1 cellular context compared by ENCODE assay signal in the genomic region with DNA sequence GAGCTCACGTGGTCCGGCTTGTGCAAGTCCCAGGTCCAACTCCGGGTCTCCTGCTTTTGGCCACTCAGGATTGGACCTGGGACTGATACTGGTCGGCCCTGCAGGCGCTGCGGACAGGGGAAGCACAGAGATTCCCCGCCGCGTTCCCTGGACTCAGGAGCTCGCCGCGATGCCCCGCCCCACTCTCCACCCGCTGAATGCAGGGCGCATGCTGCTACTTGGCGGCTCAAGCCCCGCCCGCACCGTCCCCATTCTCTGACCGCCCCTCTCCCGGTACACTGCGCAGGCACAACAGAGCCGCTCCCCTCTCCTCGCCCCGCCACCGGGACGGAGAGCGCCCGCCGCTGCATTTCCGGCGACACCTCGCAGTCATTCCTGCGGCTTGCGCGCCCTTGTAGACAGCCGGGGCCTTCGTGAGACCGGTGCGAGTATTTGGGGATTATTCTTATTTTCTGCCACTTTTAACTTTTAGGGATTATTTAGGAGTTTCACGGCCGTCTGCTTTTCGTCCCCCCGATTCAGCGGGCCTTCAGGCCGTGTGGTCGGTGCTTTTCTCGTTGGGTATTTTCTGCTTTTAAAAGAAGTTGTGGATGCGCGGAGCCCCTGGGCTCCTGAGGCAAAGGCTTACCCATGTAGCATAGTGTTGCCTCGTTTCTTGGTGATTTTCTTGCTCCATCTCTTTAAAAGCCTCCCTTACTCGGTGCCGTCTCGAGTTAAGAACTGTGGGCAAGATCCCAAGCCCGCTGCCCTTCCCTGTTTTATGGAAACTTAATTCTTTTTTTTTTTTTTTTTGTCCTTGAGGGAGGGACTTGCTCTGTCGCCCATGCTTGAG.
A peak's percentile ranks its signal among the peaks of the same experiment; 100 is the strongest.
TF ChIP-seq lines count a peak whose summit lies in the region.

A gene (plus strand): TSS at position 251 of the 832 bp plus-strand sequence. CDS start 1,544 bp downstream, outside the sequence.

TF ChIP-seq in K562, 482 proteins besides CTCF, POLR2A, EP300 and RAD21 (continued from another document and continues in another):
- TF ChIP-seq, protein P1, sequence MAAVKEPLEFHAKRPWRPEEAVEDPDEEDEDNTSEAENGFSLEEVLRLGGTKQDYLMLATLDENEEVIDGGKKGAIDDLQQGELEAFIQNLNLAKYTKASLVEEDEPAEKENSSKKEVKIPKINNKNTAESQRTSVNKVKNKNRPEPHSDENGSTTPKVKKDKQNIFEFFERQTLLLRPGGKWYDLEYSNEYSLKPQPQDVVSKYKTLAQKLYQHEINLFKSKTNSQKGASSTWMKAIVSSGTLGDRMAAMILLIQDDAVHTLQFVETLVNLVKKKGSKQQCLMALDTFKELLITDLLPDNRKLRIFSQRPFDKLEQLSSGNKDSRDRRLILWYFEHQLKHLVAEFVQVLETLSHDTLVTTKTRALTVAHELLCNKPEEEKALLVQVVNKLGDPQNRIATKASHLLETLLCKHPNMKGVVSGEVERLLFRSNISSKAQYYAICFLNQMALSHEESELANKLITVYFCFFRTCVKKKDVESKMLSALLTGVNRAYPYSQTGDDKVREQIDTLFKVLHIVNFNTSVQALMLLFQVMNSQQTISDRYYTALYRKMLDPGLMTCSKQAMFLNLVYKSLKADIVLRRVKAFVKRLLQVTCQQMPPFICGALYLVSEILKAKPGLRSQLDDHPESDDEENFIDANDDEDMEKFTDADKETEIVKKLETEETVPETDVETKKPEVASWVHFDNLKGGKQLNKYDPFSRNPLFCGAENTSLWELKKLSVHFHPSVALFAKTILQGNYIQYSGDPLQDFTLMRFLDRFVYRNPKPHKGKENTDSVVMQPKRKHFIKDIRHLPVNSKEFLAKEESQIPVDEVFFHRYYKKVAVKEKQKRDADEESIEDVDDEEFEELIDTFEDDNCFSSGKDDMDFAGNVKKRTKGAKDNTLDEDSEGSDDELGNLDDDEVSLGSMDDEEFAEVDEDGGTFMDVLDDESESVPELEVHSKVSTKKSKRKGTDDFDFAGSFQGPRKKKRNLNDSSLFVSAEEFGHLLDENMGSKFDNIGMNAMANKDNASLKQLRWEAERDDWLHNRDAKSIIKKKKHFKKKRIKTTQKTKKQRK (IDR thresholded peaks at IDR 0.05; ENCODE audit: borderline replicate concordance, low read depth, low read length), result no peak
- TF ChIP-seq, protein P2, sequence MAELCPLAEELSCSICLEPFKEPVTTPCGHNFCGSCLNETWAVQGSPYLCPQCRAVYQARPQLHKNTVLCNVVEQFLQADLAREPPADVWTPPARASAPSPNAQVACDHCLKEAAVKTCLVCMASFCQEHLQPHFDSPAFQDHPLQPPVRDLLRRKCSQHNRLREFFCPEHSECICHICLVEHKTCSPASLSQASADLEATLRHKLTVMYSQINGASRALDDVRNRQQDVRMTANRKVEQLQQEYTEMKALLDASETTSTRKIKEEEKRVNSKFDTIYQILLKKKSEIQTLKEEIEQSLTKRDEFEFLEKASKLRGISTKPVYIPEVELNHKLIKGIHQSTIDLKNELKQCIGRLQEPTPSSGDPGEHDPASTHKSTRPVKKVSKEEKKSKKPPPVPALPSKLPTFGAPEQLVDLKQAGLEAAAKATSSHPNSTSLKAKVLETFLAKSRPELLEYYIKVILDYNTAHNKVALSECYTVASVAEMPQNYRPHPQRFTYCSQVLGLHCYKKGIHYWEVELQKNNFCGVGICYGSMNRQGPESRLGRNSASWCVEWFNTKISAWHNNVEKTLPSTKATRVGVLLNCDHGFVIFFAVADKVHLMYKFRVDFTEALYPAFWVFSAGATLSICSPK (IDR thresholded peaks at IDR 0.05; ENCODE audit: borderline replicate concordance), result peak; percentile 79; the same call in 1 of the 2 replicates
- TF ChIP-seq HMGN3 (IDR thresholded peaks at IDR 0.05; ENCODE audit: borderline replicate concordance, extremely low read depth, insufficient read length, low read depth, low read length) (peak; percentile 97), SMARCA5 (IDR thresholded peaks at IDR 0.05) (no peak), IFI16 (CRISPR knock-in tag; IDR thresholded peaks at IDR 0.05) (no peak), FOSL1 (tag; conservative IDR thresholded peaks at IDR 0.05) (0 out of 2 replicates have a peak, but pooled peaks have one; percentile 43), KAT7 (CRISPR knock-in tag; IDR thresholded peaks at IDR 0.05; ENCODE audit: borderline replicate concordance) (no peak), BCL6 (CRISPR knock-in tag; IDR thresholded peaks at IDR 0.05) (no peak), ZNF212 (CRISPR knock-in tag; IDR thresholded peaks at IDR 0.05) (no peak), ERF (CRISPR knock-in tag; IDR thresholded peaks at IDR 0.05) (no peak), CHD4 (IDR thresholded peaks at IDR 0.05; ENCODE audit: insufficient read depth, insufficient replicate concordance, low read depth, low read length, poor library complexity, severe bottlenecking) (no peak), E2F3 (CRISPR knock-in tag; IDR thresholded peaks at IDR 0.05) (no peak), MEF2A (IDR thresholded peaks at IDR 0.05; ENCODE audit: control insufficient read depth, low read depth, low read length) (0 out of 2 replicates have a peak, but pooled peaks have one; percentile 9), HLTF (IDR thresholded peaks at IDR 0.05) (0 out of 2 replicates have a peak, but pooled peaks have one; percentile 63), RBM39 (optimal IDR thresholded peaks at IDR 0.05; ENCODE audit: low read depth, low read length) (no peak), CHD1 (IDR thresholded peaks at IDR 0.05; ENCODE audit: low read length) (peak; percentile 86), PHTF2 (CRISPR knock-in tag; IDR thresholded peaks at IDR 0.05) (no peak), FOXM1 (IDR thresholded peaks at IDR 0.05; ENCODE audit: low read depth) (peak; percentile 79; the same call in 1 of the 2 replicates), FOXM1 (CRISPR knock-in tag; IDR thresholded peaks at IDR 0.05; ENCODE audit: low read depth) (no peak), FIP1L1 (IDR thresholded peaks at IDR 0.05; ENCODE audit: low read depth, low read length, poor library complexity, severe bottlenecking) (peak; percentile 61), ZNF76 (CRISPR knock-in tag; IDR thresholded peaks at IDR 0.05; ENCODE audit: borderline replicate concordance) (no peak), RUNX1 (IDR thresholded peaks at IDR 0.05; ENCODE audit: low read depth) (no peak), ETV6 (IDR thresholded peaks at IDR 0.05; ENCODE audit: borderline replicate concordance in 1 of 2, low read depth in 2 of 2, low read length in 1 of 2) (no peak), ETV6 (CRISPR knock-in tag; IDR thresholded peaks at IDR 0.05; ENCODE audit: borderline replicate concordance) (no peak), SP1 (CRISPR knock-in tag; IDR thresholded peaks at IDR 0.05) (peak; percentile 91), XRCC4 (IDR thresholded peaks at IDR 0.05; ENCODE audit: extremely low read depth, insufficient read depth, insufficient read length) (no peak), PTBP1 (IDR thresholded peaks at IDR 0.05; ENCODE audit: low read depth, low read length) (no peak), SMAD1 (IDR thresholded peaks at IDR 0.05; ENCODE audit: low read depth, low read length, partially characterized antibody) (peak; percentile 21), RCOR1 (IDR thresholded peaks at IDR 0.05; ENCODE audit: borderline replicate concordance in 1 of 2, low read depth in 2 of 2, low read length in 2 of 2) (peak; percentile 30 to 61; a peak in 3 of 4 replicates), HEY1 (CRISPR knock-in tag; IDR thresholded peaks at IDR 0.05; ENCODE audit: borderline replicate concordance) (no peak), HOXB6 (CRISPR knock-in tag; IDR thresholded peaks at IDR 0.05; ENCODE audit: borderline replicate concordance) (no peak), FOXA1 (IDR thresholded peaks at IDR 0.05; ENCODE audit: borderline replicate concordance) (no peak), ETV5 (CRISPR knock-in tag; IDR thresholded peaks at IDR 0.05; ENCODE audit: low read depth) (peak; percentile 67)
- TF ChIP-seq, protein P3, sequence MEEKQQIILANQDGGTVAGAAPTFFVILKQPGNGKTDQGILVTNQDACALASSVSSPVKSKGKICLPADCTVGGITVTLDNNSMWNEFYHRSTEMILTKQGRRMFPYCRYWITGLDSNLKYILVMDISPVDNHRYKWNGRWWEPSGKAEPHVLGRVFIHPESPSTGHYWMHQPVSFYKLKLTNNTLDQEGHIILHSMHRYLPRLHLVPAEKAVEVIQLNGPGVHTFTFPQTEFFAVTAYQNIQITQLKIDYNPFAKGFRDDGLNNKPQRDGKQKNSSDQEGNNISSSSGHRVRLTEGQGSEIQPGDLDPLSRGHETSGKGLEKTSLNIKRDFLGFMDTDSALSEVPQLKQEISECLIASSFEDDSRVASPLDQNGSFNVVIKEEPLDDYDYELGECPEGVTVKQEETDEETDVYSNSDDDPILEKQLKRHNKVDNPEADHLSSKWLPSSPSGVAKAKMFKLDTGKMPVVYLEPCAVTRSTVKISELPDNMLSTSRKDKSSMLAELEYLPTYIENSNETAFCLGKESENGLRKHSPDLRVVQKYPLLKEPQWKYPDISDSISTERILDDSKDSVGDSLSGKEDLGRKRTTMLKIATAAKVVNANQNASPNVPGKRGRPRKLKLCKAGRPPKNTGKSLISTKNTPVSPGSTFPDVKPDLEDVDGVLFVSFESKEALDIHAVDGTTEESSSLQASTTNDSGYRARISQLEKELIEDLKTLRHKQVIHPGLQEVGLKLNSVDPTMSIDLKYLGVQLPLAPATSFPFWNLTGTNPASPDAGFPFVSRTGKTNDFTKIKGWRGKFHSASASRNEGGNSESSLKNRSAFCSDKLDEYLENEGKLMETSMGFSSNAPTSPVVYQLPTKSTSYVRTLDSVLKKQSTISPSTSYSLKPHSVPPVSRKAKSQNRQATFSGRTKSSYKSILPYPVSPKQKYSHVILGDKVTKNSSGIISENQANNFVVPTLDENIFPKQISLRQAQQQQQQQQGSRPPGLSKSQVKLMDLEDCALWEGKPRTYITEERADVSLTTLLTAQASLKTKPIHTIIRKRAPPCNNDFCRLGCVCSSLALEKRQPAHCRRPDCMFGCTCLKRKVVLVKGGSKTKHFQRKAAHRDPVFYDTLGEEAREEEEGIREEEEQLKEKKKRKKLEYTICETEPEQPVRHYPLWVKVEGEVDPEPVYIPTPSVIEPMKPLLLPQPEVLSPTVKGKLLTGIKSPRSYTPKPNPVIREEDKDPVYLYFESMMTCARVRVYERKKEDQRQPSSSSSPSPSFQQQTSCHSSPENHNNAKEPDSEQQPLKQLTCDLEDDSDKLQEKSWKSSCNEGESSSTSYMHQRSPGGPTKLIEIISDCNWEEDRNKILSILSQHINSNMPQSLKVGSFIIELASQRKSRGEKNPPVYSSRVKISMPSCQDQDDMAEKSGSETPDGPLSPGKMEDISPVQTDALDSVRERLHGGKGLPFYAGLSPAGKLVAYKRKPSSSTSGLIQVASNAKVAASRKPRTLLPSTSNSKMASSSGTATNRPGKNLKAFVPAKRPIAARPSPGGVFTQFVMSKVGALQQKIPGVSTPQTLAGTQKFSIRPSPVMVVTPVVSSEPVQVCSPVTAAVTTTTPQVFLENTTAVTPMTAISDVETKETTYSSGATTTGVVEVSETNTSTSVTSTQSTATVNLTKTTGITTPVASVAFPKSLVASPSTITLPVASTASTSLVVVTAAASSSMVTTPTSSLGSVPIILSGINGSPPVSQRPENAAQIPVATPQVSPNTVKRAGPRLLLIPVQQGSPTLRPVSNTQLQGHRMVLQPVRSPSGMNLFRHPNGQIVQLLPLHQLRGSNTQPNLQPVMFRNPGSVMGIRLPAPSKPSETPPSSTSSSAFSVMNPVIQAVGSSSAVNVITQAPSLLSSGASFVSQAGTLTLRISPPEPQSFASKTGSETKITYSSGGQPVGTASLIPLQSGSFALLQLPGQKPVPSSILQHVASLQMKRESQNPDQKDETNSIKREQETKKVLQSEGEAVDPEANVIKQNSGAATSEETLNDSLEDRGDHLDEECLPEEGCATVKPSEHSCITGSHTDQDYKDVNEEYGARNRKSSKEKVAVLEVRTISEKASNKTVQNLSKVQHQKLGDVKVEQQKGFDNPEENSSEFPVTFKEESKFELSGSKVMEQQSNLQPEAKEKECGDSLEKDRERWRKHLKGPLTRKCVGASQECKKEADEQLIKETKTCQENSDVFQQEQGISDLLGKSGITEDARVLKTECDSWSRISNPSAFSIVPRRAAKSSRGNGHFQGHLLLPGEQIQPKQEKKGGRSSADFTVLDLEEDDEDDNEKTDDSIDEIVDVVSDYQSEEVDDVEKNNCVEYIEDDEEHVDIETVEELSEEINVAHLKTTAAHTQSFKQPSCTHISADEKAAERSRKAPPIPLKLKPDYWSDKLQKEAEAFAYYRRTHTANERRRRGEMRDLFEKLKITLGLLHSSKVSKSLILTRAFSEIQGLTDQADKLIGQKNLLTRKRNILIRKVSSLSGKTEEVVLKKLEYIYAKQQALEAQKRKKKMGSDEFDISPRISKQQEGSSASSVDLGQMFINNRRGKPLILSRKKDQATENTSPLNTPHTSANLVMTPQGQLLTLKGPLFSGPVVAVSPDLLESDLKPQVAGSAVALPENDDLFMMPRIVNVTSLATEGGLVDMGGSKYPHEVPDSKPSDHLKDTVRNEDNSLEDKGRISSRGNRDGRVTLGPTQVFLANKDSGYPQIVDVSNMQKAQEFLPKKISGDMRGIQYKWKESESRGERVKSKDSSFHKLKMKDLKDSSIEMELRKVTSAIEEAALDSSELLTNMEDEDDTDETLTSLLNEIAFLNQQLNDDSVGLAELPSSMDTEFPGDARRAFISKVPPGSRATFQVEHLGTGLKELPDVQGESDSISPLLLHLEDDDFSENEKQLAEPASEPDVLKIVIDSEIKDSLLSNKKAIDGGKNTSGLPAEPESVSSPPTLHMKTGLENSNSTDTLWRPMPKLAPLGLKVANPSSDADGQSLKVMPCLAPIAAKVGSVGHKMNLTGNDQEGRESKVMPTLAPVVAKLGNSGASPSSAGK (IDR thresholded peaks at IDR 0.05), result no peak; the same call in none of the 2 replicates
- TF ChIP-seq, protein P4, sequence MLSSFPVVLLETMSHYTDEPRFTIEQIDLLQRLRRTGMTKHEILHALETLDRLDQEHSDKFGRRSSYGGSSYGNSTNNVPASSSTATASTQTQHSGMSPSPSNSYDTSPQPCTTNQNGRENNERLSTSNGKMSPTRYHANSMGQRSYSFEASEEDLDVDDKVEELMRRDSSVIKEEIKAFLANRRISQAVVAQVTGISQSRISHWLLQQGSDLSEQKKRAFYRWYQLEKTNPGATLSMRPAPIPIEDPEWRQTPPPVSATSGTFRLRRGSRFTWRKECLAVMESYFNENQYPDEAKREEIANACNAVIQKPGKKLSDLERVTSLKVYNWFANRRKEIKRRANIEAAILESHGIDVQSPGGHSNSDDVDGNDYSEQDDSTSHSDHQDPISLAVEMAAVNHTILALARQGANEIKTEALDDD (IDR thresholded peaks at IDR 0.05), result no peak
- TF ChIP-seq, protein P5, sequence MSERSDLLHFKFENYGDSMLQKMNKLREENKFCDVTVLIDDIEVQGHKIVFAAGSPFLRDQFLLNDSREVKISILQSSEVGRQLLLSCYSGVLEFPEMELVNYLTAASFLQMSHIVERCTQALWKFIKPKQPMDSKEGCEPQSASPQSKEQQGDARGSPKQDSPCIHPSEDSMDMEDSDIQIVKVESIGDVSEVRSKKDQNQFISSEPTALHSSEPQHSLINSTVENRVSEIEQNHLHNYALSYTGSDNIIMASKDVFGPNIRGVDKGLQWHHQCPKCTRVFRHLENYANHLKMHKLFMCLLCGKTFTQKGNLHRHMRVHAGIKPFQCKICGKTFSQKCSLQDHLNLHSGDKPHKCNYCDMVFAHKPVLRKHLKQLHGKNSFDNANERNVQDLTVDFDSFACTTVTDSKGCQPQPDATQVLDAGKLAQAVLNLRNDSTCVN (CRISPR knock-in tag; IDR thresholded peaks at IDR 0.05), result no peak
- TF ChIP-seq, protein P6, sequence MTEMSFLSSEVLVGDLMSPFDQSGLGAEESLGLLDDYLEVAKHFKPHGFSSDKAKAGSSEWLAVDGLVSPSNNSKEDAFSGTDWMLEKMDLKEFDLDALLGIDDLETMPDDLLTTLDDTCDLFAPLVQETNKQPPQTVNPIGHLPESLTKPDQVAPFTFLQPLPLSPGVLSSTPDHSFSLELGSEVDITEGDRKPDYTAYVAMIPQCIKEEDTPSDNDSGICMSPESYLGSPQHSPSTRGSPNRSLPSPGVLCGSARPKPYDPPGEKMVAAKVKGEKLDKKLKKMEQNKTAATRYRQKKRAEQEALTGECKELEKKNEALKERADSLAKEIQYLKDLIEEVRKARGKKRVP (CRISPR knock-in tag; IDR thresholded peaks at IDR 0.05), result 0 out of 2 replicates have a peak, but pooled peaks have one; percentile 11
